20 cellular contexts compared by ENCODE assay signal in genomic region chr2:206876176-206876575, GRCh38.
DNase-seq lines count a peak whose midpoint lies in the region; ATAC-seq and TF ChIP-seq lines count a peak whose summit lies in the region.
"Had no signal": no experiment of that assay in that cellular context is flagged by ENCODE, and none has a peak within 500 bp of the region (broad histone marks: within the 10 kb centered on the region; RNA-seq: fewer than 3 reads in every experiment).

No MANE protein-coding gene starts in this region.

- no peaks in the 10 kb centered on the region for H3K27me3 ChIP-seq in GM23338 (ENCODE audit: insufficient read depth)
- H3K27me3 ChIP-seq: ovary, spleen, upper lobe of right lung had no signal

- no peak overlapping the region for H3K4me3 Mint-ChIP-seq in GM23338
- H3K4me3 Mint-ChIP-seq: activated T-cell treated with anti-CD3 and anti-CD28 coated beads, Interleukin-2, amount 50 U/mL, for 72 hours; naive thymus-derived CD4-positive, alpha-beta T cell had no signal

- no peaks in the 10 kb centered on the region for H3K9me3 Mint-ChIP-seq in GM23338

- DNase-seq in GM23338 (ENCODE audit: low spot score) (peak; percentile 37), cerebellar cortex (ENCODE audit: low spot score) (peak; percentile 7), islet precursor cell (peak; percentile 69), renal cortical epithelial cell (ENCODE audit: low read depth) (peak; percentile 17), NCI-H187 treated with DMSO at 0.1 percent for 48 hours (lab: John Stamatoyannopoulos, UW) (no peak)
- DNase-seq in effector CD8-positive, alpha-beta T cell (lab: John Stamatoyannopoulos, UW) = no peak
- no peak for DNase-seq in stimulated activated naive CD4-positive, alpha-beta T cell (lab: John Stamatoyannopoulos, UW)
- DNase-seq: activated CD4-positive, alpha-beta T cell treated with anti-CD3 and anti-CD28 coated beads, Interleukin-2, amount 50 U/mL, for 4 hours; activated naive CD4-positive, alpha-beta T cell; activated T-cell treated with anti-CD3 and anti-CD28 coated beads, Interleukin-2, amount 50 U/mL, for 72 hours; Calu3; erythroblast; midbrain; naive thymus-derived CD4-positive, alpha-beta T cell; NCI-H748 treated with DMSO at 0.1 percent for 48 hours; ovary; right cardiac atrium; spleen; upper lobe of right lung had no signal

- H3K4me2 ChIP-seq in GM23338 = peak overlapping the region; percentile 72

- peaks cover 12% of the 10 kb centered on the region for H3K4me1 Mint-ChIP-seq in GM23338

- 0 out of 2 replicates have a peak, but pooled peaks cover 2% of the 10 kb centered on the region for H3K9me2 ChIP-seq in GM23338 (ENCODE audit: insufficient read depth)

- H3K27me3 Mint-ChIP-seq in GM23338 (ENCODE audit: insufficient read depth, low read depth, poor library complexity) = no peaks in the 10 kb centered on the region

- H3K79me2 ChIP-seq in GM23338 (replicated peaks; ENCODE audit: insufficient read depth) = no peaks in the 10 kb centered on the region

- no peak overlapping the region for H3K27ac Mint-ChIP-seq in GM23338
- H3K27ac Mint-ChIP-seq: activated T-cell treated with anti-CD3 and anti-CD28 coated beads, Interleukin-2, amount 50 U/mL, for 72 hours; naive thymus-derived CD4-positive, alpha-beta T cell had no signal

- H3K36me3 ChIP-seq in GM23338 (ENCODE audit: insufficient read depth) = no peaks in the 10 kb centered on the region
- H3K36me3 ChIP-seq: ovary, SJSA1, spleen, upper lobe of right lung had no signal

- peak overlapping the region; percentile 13; the same call in 1 of the 2 replicates for H3K27ac ChIP-seq in GM23338 (ENCODE audit: low read depth)
- H3K27ac ChIP-seq: ovary, SJSA1, spleen, upper lobe of right lung had no signal

- H2AFZ ChIP-seq in GM23338 = peak overlapping the region; percentile 82; the same call in 1 of the 2 replicates

- peaks cover 15% of the 10 kb centered on the region for H3K4me1 ChIP-seq in GM23338 (ENCODE audit: insufficient read depth)
- H3K4me1 ChIP-seq: SJSA1, spleen, upper lobe of right lung had no signal

- no peaks in the 10 kb centered on the region for H4K20me1 ChIP-seq in GM23338 (replicated peaks; ENCODE audit: insufficient read depth)

- peak; percentile 76 for ATAC-seq in GM23338
- ATAC-seq: activated T-cell treated with anti-CD3 and anti-CD28 coated beads, Interleukin-2, amount 50 U/mL, for 72 hours; naive thymus-derived CD4-positive, alpha-beta T cell; right cardiac atrium; upper lobe of right lung had no signal

- TF ChIP-seq CTCF in GM23338 (conservative IDR thresholded peaks at IDR 0.05; ENCODE audit: low read depth in 2 of 2) = no peak

- H3K36me3 Mint-ChIP-seq in GM23338 (ENCODE audit: low read depth) = no peaks in the 10 kb centered on the region
- H3K36me3 Mint-ChIP-seq: naive thymus-derived CD4-positive, alpha-beta T cell had no signal

- H3F3A ChIP-seq in GM23338 (replicated peaks; ENCODE audit: low read depth) = no peaks in the 10 kb centered on the region

- no peak overlapping the region for H3K4me3 ChIP-seq in GM23338
- H3K4me3 ChIP-seq: ovary, SJSA1, spleen, upper lobe of right lung had no signal

TF ChIP-seq in GM23338, 12 proteins besides CTCF, POLR2A, EP300 and RAD21 (continues in another document):
- TF ChIP-seq ETS1 (IDR thresholded peaks at IDR 0.05) = no peak
- no peak for TF ChIP-seq STAT1 (IDR thresholded peaks at IDR 0.05; ENCODE audit: unreplicated experiment)
- no peak for TF ChIP-seq ZNF114 (CRISPR knock-in tag; IDR thresholded peaks at IDR 0.05)
- no peak for TF ChIP-seq EZH2 (IDR thresholded peaks at IDR 0.05; ENCODE audit: low read depth, unreplicated experiment)
- no peak for TF ChIP-seq POLR2AphosphoS5 (IDR thresholded peaks at IDR 0.05; ENCODE audit: low read depth)
- TF ChIP-seq EZH2phosphoT487 (IDR thresholded peaks at IDR 0.05; ENCODE audit: unreplicated experiment) = no peak
- no peak for TF ChIP-seq ZNF331 (CRISPR knock-in tag; IDR thresholded peaks at IDR 0.05; ENCODE audit: low read depth)
- no peak for TF ChIP-seq REST (IDR thresholded peaks at IDR 0.05; ENCODE audit: unreplicated experiment)
- no peak for TF ChIP-seq CREB1 (CRISPR knock-in tag; IDR thresholded peaks at IDR 0.05; ENCODE audit: low read depth)
- no peak for TF ChIP-seq NANOG (IDR thresholded peaks at IDR 0.05; ENCODE audit: borderline replicate concordance)
- no peak for TF ChIP-seq JUNB (IDR thresholded peaks at IDR 0.05; ENCODE audit: unreplicated experiment)

Comparison
In these comparisons a context has a peak if more than half of its experiments do, and no peak if none do; other contexts are left out.
1. DNase-seq: peak in GM23338 (single experiment), cerebellar cortex (single experiment), islet precursor cell (single experiment) and renal cortical epithelial cell (single experiment); none in effector CD8-positive, alpha-beta T cell (single experiment), NCI-H187 treated with DMSO at 0.1 percent for 48 hours (single experiment) and stimulated activated naive CD4-positive, alpha-beta T cell (0 of 6).